In the genomic region with DNA sequence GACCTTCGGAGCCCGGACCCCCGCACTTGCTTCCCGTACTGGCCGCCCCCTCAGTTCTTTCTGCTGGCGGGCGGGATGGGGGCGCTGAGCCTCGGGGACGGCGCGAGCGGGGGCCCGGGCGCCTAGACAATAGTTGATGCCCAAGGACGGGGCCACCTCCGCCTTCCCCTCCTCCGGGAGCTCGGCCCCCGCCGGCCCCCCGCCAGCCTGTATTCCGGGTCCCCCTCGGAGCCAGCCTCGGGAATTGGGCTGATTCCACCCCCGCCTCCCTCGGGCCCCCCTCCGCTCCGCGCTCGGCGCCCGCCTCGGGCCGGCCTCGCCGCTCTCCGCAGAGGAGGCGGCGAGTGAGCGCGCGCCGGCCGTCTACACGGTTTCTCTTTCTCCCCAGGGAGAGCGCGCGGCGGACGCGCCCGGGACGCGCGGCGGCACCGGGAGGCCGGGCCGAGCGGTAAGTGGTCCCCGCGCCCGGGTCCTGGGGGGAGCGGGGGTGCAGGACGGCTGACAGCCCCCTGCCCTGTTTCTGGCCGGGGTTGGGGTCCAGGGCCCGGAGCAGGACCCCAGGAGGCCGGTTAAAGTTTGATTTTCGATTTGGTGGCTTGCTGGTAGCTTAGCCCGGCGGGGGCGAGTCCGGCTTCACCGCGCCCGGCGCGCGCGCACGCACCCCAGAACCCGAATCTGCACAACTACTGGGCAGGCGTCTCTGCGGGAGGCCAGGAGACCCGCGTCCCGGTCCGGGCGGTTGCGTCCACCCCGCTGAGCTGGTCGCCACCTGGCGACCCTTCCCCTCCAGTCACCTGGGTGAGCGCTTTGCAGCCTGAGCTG, we compare ENCODE assay signal across 1 cellular context.
TF ChIP-seq lines count a peak whose summit lies in the region.

No MANE protein-coding gene starts in this region.

TF ChIP-seq in K562, 482 proteins besides CTCF, POLR2A, EP300 and RAD21 (continued from another document and continues in another):
- TF ChIP-seq, protein P1, sequence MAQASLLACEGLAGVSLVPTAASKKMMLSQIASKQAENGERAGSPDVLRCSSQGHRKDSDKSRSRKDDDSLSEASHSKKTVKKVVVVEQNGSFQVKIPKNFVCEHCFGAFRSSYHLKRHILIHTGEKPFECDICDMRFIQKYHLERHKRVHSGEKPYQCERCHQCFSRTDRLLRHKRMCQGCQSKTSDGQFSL (CRISPR knock-in tag; IDR thresholded peaks at IDR 0.05): no peak
- TF ChIP-seq, protein P1 (tag; IDR thresholded peaks at IDR 0.05): peak in 1 of 2 experiments; percentile 65; a peak in 2 of 4 replicates
- 0 out of 2 replicates have a peak, but pooled peaks have one; percentile 14 for TF ChIP-seq ZNF766 (CRISPR knock-in tag; conservative IDR thresholded peaks at IDR 0.05)
- no peak for TF ChIP-seq ETV1 (tag; conservative IDR thresholded peaks at IDR 0.05; ENCODE audit: low read depth)
- peak; percentile 90 for TF ChIP-seq ZSCAN29 (IDR thresholded peaks at IDR 0.05)
- peak in 1 of 2 experiments; percentile 75; a peak in 2 of 4 replicates for TF ChIP-seq NONO (IDR thresholded peaks at IDR 0.05; ENCODE audit: low read depth in 2 of 2, low read length in 1 of 2)
- peak; percentile 39 for TF ChIP-seq CCNT2 (IDR thresholded peaks at IDR 0.05; ENCODE audit: borderline replicate concordance, extremely low read depth, insufficient read length, low read depth, low read length)
- TF ChIP-seq CHCHD3 (CRISPR knock-in tag; IDR thresholded peaks at IDR 0.05): no peak
- peak; percentile 45; the same call in 1 of the 2 replicates for TF ChIP-seq GTF2E2 (tag; IDR thresholded peaks at IDR 0.05)
- no peak for TF ChIP-seq WHSC1 (IDR thresholded peaks at IDR 0.05; ENCODE audit: low read length)
- TF ChIP-seq NR4A1 (CRISPR knock-in tag; IDR thresholded peaks at IDR 0.05): no peak
- no peak for TF ChIP-seq NR4A1 (tag; IDR thresholded peaks at IDR 0.05)
- TF ChIP-seq CTBP1 (IDR thresholded peaks at IDR 0.05; ENCODE audit: borderline replicate concordance): peak; percentile 80
- no peak for TF ChIP-seq ETV5 (CRISPR knock-in tag; IDR thresholded peaks at IDR 0.05; ENCODE audit: low read depth)
- no peak for TF ChIP-seq TEAD2 (tag; IDR thresholded peaks at IDR 0.05)
- TF ChIP-seq PCBP2 (IDR thresholded peaks at IDR 0.05; ENCODE audit: low read depth, low read length, poor library complexity, severe bottlenecking): no peak
- TF ChIP-seq, protein P2, sequence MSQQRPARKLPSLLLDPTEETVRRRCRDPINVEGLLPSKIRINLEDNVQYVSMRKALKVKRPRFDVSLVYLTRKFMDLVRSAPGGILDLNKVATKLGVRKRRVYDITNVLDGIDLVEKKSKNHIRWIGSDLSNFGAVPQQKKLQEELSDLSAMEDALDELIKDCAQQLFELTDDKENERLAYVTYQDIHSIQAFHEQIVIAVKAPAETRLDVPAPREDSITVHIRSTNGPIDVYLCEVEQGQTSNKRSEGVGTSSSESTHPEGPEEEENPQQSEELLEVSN (IDR thresholded peaks at IDR 0.05; ENCODE audit: borderline replicate concordance in 1 of 2, extremely low read depth in 1 of 2, insufficient read depth in 1 of 2, insufficient read length in 1 of 2, low read depth in 1 of 2, low read length in 1 of 2, poor library complexity in 1 of 2, severe bottlenecking in 1 of 2): peak in 1 of 2 experiments; percentile 6
- TF ChIP-seq MYC (IDR thresholded peaks at IDR 0.05; ENCODE audit: low read depth, low read length): 0 out of 2 replicates have a peak, but pooled peaks have one; percentile 25
- TF ChIP-seq MYC (CRISPR knock-in tag; IDR thresholded peaks at IDR 0.05; ENCODE audit: borderline replicate concordance, low read depth): no peak
- TF ChIP-seq CBFA2T2 (conservative IDR thresholded peaks at IDR 0.05): no peak
- peak; percentile 73 for TF ChIP-seq RBFOX2 (IDR thresholded peaks at IDR 0.05; ENCODE audit: low read depth, low read length)
- TF ChIP-seq, protein P3, sequence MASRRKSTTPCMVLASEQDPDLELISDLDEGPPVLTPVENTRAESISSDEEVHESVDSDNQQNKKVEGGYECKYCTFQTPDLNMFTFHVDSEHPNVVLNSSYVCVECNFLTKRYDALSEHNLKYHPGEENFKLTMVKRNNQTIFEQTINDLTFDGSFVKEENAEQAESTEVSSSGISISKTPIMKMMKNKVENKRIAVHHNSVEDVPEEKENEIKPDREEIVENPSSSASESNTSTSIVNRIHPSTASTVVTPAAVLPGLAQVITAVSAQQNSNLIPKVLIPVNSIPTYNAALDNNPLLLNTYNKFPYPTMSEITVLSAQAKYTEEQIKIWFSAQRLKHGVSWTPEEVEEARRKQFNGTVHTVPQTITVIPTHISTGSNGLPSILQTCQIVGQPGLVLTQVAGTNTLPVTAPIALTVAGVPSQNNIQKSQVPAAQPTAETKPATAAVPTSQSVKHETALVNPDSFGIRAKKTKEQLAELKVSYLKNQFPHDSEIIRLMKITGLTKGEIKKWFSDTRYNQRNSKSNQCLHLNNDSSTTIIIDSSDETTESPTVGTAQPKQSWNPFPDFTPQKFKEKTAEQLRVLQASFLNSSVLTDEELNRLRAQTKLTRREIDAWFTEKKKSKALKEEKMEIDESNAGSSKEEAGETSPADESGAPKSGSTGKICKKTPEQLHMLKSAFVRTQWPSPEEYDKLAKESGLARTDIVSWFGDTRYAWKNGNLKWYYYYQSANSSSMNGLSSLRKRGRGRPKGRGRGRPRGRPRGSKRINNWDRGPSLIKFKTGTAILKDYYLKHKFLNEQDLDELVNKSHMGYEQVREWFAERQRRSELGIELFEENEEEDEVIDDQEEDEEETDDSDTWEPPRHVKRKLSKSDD (conservative IDR thresholded peaks at IDR 0.05; ENCODE audit: low read length): no peak
- TF ChIP-seq, protein P4, sequence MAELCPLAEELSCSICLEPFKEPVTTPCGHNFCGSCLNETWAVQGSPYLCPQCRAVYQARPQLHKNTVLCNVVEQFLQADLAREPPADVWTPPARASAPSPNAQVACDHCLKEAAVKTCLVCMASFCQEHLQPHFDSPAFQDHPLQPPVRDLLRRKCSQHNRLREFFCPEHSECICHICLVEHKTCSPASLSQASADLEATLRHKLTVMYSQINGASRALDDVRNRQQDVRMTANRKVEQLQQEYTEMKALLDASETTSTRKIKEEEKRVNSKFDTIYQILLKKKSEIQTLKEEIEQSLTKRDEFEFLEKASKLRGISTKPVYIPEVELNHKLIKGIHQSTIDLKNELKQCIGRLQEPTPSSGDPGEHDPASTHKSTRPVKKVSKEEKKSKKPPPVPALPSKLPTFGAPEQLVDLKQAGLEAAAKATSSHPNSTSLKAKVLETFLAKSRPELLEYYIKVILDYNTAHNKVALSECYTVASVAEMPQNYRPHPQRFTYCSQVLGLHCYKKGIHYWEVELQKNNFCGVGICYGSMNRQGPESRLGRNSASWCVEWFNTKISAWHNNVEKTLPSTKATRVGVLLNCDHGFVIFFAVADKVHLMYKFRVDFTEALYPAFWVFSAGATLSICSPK (IDR thresholded peaks at IDR 0.05; ENCODE audit: borderline replicate concordance): no peak
- TF ChIP-seq ZFX (CRISPR knock-in tag; IDR thresholded peaks at IDR 0.05): peak; percentile 51
- TF ChIP-seq HNRNPK (IDR thresholded peaks at IDR 0.05; ENCODE audit: low read depth, low read length, poor library complexity, severe bottlenecking): no peak
- TF ChIP-seq ATF7 (IDR thresholded peaks at IDR 0.05): 0 out of 2 replicates have a peak, but pooled peaks have one; percentile 10
- no peak for TF ChIP-seq BRD9 (IDR thresholded peaks at IDR 0.05; ENCODE audit: low read depth, partially characterized antibody)
- no peak for TF ChIP-seq SRF (CRISPR knock-in tag; IDR thresholded peaks at IDR 0.05)
- no peak for TF ChIP-seq ZNF347 (CRISPR knock-in tag; IDR thresholded peaks at IDR 0.05; ENCODE audit: low read depth)
- TF ChIP-seq POLR2G (IDR thresholded peaks at IDR 0.05; ENCODE audit: low read depth, low read length): peak; percentile 80
- TF ChIP-seq, protein P5, sequence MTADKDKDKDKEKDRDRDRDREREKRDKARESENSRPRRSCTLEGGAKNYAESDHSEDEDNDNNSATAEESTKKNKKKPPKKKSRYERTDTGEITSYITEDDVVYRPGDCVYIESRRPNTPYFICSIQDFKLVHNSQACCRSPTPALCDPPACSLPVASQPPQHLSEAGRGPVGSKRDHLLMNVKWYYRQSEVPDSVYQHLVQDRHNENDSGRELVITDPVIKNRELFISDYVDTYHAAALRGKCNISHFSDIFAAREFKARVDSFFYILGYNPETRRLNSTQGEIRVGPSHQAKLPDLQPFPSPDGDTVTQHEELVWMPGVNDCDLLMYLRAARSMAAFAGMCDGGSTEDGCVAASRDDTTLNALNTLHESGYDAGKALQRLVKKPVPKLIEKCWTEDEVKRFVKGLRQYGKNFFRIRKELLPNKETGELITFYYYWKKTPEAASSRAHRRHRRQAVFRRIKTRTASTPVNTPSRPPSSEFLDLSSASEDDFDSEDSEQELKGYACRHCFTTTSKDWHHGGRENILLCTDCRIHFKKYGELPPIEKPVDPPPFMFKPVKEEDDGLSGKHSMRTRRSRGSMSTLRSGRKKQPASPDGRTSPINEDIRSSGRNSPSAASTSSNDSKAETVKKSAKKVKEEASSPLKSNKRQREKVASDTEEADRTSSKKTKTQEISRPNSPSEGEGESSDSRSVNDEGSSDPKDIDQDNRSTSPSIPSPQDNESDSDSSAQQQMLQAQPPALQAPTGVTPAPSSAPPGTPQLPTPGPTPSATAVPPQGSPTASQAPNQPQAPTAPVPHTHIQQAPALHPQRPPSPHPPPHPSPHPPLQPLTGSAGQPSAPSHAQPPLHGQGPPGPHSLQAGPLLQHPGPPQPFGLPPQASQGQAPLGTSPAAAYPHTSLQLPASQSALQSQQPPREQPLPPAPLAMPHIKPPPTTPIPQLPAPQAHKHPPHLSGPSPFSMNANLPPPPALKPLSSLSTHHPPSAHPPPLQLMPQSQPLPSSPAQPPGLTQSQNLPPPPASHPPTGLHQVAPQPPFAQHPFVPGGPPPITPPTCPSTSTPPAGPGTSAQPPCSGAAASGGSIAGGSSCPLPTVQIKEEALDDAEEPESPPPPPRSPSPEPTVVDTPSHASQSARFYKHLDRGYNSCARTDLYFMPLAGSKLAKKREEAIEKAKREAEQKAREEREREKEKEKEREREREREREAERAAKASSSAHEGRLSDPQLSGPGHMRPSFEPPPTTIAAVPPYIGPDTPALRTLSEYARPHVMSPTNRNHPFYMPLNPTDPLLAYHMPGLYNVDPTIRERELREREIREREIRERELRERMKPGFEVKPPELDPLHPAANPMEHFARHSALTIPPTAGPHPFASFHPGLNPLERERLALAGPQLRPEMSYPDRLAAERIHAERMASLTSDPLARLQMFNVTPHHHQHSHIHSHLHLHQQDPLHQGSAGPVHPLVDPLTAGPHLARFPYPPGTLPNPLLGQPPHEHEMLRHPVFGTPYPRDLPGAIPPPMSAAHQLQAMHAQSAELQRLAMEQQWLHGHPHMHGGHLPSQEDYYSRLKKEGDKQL (CRISPR knock-in tag; IDR thresholded peaks at IDR 0.05; ENCODE audit: borderline replicate concordance): no peak
- TF ChIP-seq PHF8 (IDR thresholded peaks at IDR 0.05; ENCODE audit: borderline replicate concordance, low read length): peak; percentile 46; the same call in 1 of the 2 replicates
- TF ChIP-seq NRF1 (conservative IDR thresholded peaks at IDR 0.05 in 1 of 2, IDR thresholded peaks at IDR 0.05 in 1 of 2): peak; percentile 66 to 70
- TF ChIP-seq, protein P6, sequence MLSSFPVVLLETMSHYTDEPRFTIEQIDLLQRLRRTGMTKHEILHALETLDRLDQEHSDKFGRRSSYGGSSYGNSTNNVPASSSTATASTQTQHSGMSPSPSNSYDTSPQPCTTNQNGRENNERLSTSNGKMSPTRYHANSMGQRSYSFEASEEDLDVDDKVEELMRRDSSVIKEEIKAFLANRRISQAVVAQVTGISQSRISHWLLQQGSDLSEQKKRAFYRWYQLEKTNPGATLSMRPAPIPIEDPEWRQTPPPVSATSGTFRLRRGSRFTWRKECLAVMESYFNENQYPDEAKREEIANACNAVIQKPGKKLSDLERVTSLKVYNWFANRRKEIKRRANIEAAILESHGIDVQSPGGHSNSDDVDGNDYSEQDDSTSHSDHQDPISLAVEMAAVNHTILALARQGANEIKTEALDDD (IDR thresholded peaks at IDR 0.05): no peak
- TF ChIP-seq MEF2A (IDR thresholded peaks at IDR 0.05; ENCODE audit: control insufficient read depth, low read depth, low read length): no peak
- peak; percentile 40; the same call in 1 of the 2 replicates for TF ChIP-seq EGR1 (conservative IDR thresholded peaks at IDR 0.05)
- 0 out of 4 replicates have a peak, but pooled peaks of 1 of the 2 experiments have one; percentile 20 for TF ChIP-seq UBTF (IDR thresholded peaks at IDR 0.05; ENCODE audit: borderline replicate concordance in 1 of 2, low read depth in 2 of 2, low read length in 2 of 2)
- TF ChIP-seq, protein P7, sequence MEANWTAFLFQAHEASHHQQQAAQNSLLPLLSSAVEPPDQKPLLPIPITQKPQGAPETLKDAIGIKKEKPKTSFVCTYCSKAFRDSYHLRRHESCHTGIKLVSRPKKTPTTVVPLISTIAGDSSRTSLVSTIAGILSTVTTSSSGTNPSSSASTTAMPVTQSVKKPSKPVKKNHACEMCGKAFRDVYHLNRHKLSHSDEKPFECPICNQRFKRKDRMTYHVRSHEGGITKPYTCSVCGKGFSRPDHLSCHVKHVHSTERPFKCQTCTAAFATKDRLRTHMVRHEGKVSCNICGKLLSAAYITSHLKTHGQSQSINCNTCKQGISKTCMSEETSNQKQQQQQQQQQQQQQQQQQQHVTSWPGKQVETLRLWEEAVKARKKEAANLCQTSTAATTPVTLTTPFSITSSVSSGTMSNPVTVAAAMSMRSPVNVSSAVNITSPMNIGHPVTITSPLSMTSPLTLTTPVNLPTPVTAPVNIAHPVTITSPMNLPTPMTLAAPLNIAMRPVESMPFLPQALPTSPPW (CRISPR knock-in tag; IDR thresholded peaks at IDR 0.05): peak; percentile 64
- TF ChIP-seq HMGN3 (IDR thresholded peaks at IDR 0.05; ENCODE audit: borderline replicate concordance, extremely low read depth, insufficient read length, low read depth, low read length): no peak
